ENCODE assay signal across 20 cellular contexts in the genomic region with DNA sequence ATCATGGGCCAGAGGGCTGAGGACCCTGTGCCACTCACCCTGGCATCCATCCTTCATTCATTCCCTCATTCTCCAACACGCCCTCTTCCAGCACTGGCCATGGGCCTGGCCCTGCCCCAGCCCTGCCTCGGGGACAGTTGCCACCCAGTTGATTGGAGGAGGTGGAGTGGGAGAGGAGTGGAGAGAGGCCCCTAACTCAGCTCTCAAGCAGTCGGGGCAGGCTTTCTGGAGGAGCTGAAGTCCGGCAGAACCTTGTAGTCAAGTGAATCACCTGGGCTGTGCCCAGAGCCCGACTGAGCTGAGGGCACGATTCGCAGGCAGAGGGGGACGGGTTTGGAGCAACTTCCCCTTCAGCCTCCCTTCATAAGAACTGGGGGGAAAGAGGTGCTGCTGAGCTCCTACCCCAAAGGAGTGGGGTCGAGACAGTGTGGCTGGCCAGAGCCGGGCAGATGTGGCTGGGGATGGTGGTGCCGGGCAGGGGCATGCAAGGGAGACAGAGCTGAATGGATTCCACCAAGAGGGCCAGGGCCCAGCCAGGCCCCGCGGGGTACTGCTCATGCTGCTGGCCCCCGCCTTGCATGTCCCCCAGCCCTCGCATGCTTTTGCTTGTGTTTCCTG.
"Had no signal": no experiment of that assay in that cellular context is flagged by ENCODE, and none has a peak within 500 bp of the region (broad histone marks: within the 10 kb centered on the region; RNA-seq: fewer than 3 reads in every experiment).

No MANE protein-coding gene starts in this region.

- H3K27ac Mint-ChIP-seq: naive thymus-derived CD8-positive, alpha-beta T cell had no signal

- H3K36me3 ChIP-seq: gastroesophageal sphincter, heart right ventricle, prostate gland, sigmoid colon, thyroid gland, uterus had no signal

- H3K4me3 Mint-ChIP-seq: naive thymus-derived CD8-positive, alpha-beta T cell had no signal

- H3K4me1 Mint-ChIP-seq: naive thymus-derived CD8-positive, alpha-beta T cell had no signal

- DNase-seq: activated CD4-positive, alpha-beta T cell treated with anti-CD3 and anti-CD28 coated beads for 1 hour; activated CD4-positive, alpha-beta T cell treated with anti-CD3 and anti-CD28 coated beads, Interleukin-2, amount 50 U/mL, for 4 hours; activated naive CD4-positive, alpha-beta T cell; activated T-cell treated with anti-CD3 and anti-CD28 coated beads for 4 hours; anterior cingulate cortex; cerebellar nuclear complex; heart right ventricle; mucosa of descending colon; naive thymus-derived CD8-positive, alpha-beta T cell; occipital lobe; sigmoid colon; stimulated activated CD4-positive, alpha-beta T cell treated with anti-CD3 and anti-CD28 coated beads, Interleukin-1b, Interleukin-23, amount 100 ng/mL, for 48 hours; T-helper 1 cell; T1000; thyroid gland; uterus had no signal

- H3K27me3 ChIP-seq: gastroesophageal sphincter, heart right ventricle, sigmoid colon, thyroid gland, uterus had no signal

- H3K9me3 Mint-ChIP-seq: naive thymus-derived CD8-positive, alpha-beta T cell had no signal

- H3K27ac ChIP-seq: epithelial cell of prostate, prostate gland, uterus had no signal

- ATAC-seq: left lobe of liver; mucosa of descending colon; naive thymus-derived CD8-positive, alpha-beta T cell had no signal

- H3K4me1 ChIP-seq: gastroesophageal sphincter, heart right ventricle, prostate gland, sigmoid colon, thyroid gland, uterus had no signal

- H3K4me3 ChIP-seq: gastroesophageal sphincter, heart right ventricle, mucosa of descending colon, prostate gland, sigmoid colon, thyroid gland, uterus had no signal

- H3K9me3 ChIP-seq: gastroesophageal sphincter, heart right ventricle, mucosa of descending colon, prostate gland, sigmoid colon, thyroid gland, uterus had no signal

- H3K36me3 Mint-ChIP-seq: naive thymus-derived CD8-positive, alpha-beta T cell had no signal
